ENCODE assay signal across 8 cellular contexts in the genomic region with DNA sequence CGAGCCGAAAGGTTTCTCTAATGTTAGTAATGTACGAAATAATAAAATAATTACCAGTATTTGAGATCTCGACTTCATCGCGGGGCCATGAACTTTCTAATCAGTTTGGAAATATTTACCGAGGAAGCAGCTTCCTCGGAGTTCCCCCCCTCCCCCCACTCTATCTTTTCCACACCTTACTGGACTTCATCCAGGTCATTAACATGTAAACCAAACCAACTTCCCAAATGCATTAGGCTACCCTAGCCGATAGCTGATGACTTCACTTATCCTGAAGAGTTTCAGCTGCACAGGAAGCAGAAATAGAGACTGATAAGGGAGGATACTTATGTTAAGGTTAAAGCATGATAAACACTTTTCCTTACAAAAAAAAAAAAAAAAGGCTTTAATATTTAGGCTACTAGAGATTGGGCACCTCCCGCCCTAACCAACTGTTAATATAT. TPM values are rescaled to one million over a fixed set of nuclear protein-coding genes. Genes with fewer than 3 reads are reported as not detected.
DNase-seq lines count a peak whose midpoint lies in the region; ATAC-seq and TF ChIP-seq lines count a peak whose summit lies in the region.

No MANE protein-coding gene starts in this region.

- peak overlapping the region; percentile 85 to 95 for H3K27ac ChIP-seq in breast epithelium

- intact Hi-C loops in breast epithelium (cut with DNase I; ENCODE audit: low total_unique reads), result no loop called here

- H3K9me3 ChIP-seq in BE2C (no peaks in the 10 kb centered on the region), breast epithelium (no peaks in the 10 kb centered on the region)

- H3K4me1 ChIP-seq in BE2C (no peaks in the 10 kb centered on the region), breast epithelium (no peaks in the 10 kb centered on the region)

- no peaks in the 10 kb centered on the region for H3K27me3 Mint-ChIP-seq in IgD-negative memory B cell
- peaks cover 43% of the 10 kb centered on the region for H3K27me3 Mint-ChIP-seq in mesothelial cell of epicardium (ENCODE audit: low read depth)

- H3K4me3 ChIP-seq in BE2C (ENCODE audit: low read depth, low read length) (peak overlapping the region; percentile 67), breast epithelium (peak overlapping the region; percentile 65 to 84 (median 68))

- DNase-seq in BE2C (no peak), breast epithelium (ENCODE audit: low spot score in 2 of 2) (no peak), mesothelial cell of epicardium (ENCODE audit: low spot score in 2 of 2, unreplicated experiment in 2 of 2) (no peak), COLO668 (lab: John Stamatoyannopoulos, UW; ENCODE audit: unreplicated experiment) (no peak), GM19238 (ENCODE audit: insufficient read length, low spot score) (no peak)

- H3K4me3 Mint-ChIP-seq in IgD-negative memory B cell (peak overlapping the region; percentile 94 to 100 (median 99)), mesothelial cell of epicardium (peak overlapping the region; percentile 80)

- peaks cover 2% of the 10 kb centered on the region for H3K36me3 Mint-ChIP-seq in IgD-negative memory B cell
- H3K36me3 Mint-ChIP-seq in mesothelial cell of epicardium, result no peaks in the 10 kb centered on the region

- H3K36me3 ChIP-seq in BE2C (no peaks in the 10 kb centered on the region), breast epithelium (no peaks in the 10 kb centered on the region)

- H3K27ac Mint-ChIP-seq in IgD-negative memory B cell (peak overlapping the region; percentile 95 to 99 (median 99)), mesothelial cell of epicardium (peak overlapping the region; percentile 64)

- H3K4me1 Mint-ChIP-seq in IgD-negative memory B cell, result peaks cover 30% of the 10 kb centered on the region in 3 donors
- peaks cover 29% of the 10 kb centered on the region for H3K4me1 Mint-ChIP-seq in mesothelial cell of epicardium

- TF ChIP-seq POLR2A in breast epithelium (IDR thresholded peaks at IDR 0.05), result no peak

- H3K9me3 Mint-ChIP-seq in IgD-negative memory B cell, result no peaks in the 10 kb centered on the region
- no peaks in the 10 kb centered on the region for H3K9me3 Mint-ChIP-seq in mesothelial cell of epicardium

- H3K27me3 ChIP-seq in BE2C, result peaks cover 84% of the 10 kb centered on the region
- H3K27me3 ChIP-seq in breast epithelium, result no peaks in the 10 kb centered on the region

- ATAC-seq in GM19467 (IDR thresholded peaks at IDR 0.05; ENCODE audit: unreplicated experiment) (no peak), HG03469 (IDR thresholded peaks at IDR 0.05; ENCODE audit: unreplicated experiment) (no peak)

- TF ChIP-seq CTCF in BE2C (IDR thresholded peaks at IDR 0.05; ENCODE audit: low read depth, low read length) (no peak), breast epithelium (IDR thresholded peaks at IDR 0.05) (no peak), mesothelial cell of epicardium (IDR thresholded peaks at IDR 0.05; ENCODE audit: unreplicated experiment) (no peak)

RNA-seq across cellular contexts. Expression of a gene that starts 1.5 kb away (rescaled TPM):
- not detected for polyA plus RNA-seq in BE2C (2012; ENCODE audit: insufficient read depth, insufficient read length, low read depth)
- polyA plus RNA-seq in IgD-negative memory B cell, result 238 TPM
- total RNA-seq in breast epithelium (10 to 100 TPM; 27.4 to 41.8 (median 32.1) TPM), mesothelial cell of epicardium (8.4 to 9.6 TPM (median 9.1 TPM) in 3 replicates)
